Comparison of ENCODE assay signal across 11 cellular contexts in genomic region chr5:14184082-14184481, GRCh38. TPM values are rescaled to one million over a fixed set of nuclear protein-coding genes. Genes with fewer than 3 reads are reported as not detected.
A peak's percentile ranks its signal among the peaks of the same experiment; 100 is the strongest.
DNase-seq lines count a peak whose midpoint lies in the region; ATAC-seq and TF ChIP-seq lines count a peak whose summit lies in the region.
"Had no signal": no experiment of that assay in that cellular context is flagged by ENCODE, and none has a peak within 500 bp of the region (broad histone marks: within the 10 kb centered on the region; RNA-seq: fewer than 3 reads in every experiment).

No MANE protein-coding gene starts in this region.

- H3K4me3 ChIP-seq in adipocyte (ENCODE audit: low read length) (peak overlapping the region; percentile 75), fibroblast of mammary gland (ENCODE audit: control insufficient read depth, low read depth, low read length) (peak overlapping the region; percentile 8), upper lobe of right lung (no peak overlapping the region)
- H3K4me3 ChIP-seq: GM12878 had no signal

- in situ Hi-C loops in KBM-7 (cut with MboI; ENCODE audit: low pct_unique_long_range_greater_than_20kb, low sequenced_read_pairs), result no loop called here

- no peaks in the 10 kb centered on the region for H3K36me3 ChIP-seq in adipocyte (ENCODE audit: control insufficient read depth, insufficient read depth, low read length, severe bottlenecking)
- H3K36me3 ChIP-seq in upper lobe of right lung, result no peaks in the 10 kb centered on the region

- H3K27me3 ChIP-seq in adipocyte (replicated peaks; ENCODE audit: control insufficient read depth, insufficient read depth, low read length) (no peaks in the 10 kb centered on the region), upper lobe of right lung (no peaks in the 10 kb centered on the region)

- peaks cover 82% of the 10 kb centered on the region for H3K4me1 Mint-ChIP-seq in nephron progenitor cell
- H3K4me1 Mint-ChIP-seq: activated naive CD8-positive, alpha-beta T cell treated with anti-CD3 and anti-CD28 coated beads, Interleukin-2, amount 10 ng/mL, durations not matched to agents 7 days and 5 days had no signal

- TF ChIP-seq CTCF in fibroblast of mammary gland (conservative IDR thresholded peaks at IDR 0.05; ENCODE audit: control insufficient read depth, insufficient read depth, low read depth, low read length), result no peak
- TF ChIP-seq CTCF in nephron progenitor cell (IDR thresholded peaks at IDR 0.05), result no peak
- no peak for TF ChIP-seq CTCF in upper lobe of right lung (IDR thresholded peaks at IDR 0.05)

- no peaks in the 10 kb centered on the region for H3K36me3 Mint-ChIP-seq in nephron progenitor cell (ENCODE audit: low read depth)
- H3K36me3 Mint-ChIP-seq: activated naive CD8-positive, alpha-beta T cell treated with anti-CD3 and anti-CD28 coated beads, Interleukin-2, amount 10 ng/mL, durations not matched to agents 7 days and 5 days; natural killer cell had no signal

- peaks cover 78% of the 10 kb centered on the region for H3K4me1 ChIP-seq in adipocyte (ENCODE audit: control insufficient read depth, insufficient read depth, low read length)
- H3K4me1 ChIP-seq in upper lobe of right lung, result peaks cover 48% of the 10 kb centered on the region

- H3K27ac ChIP-seq in upper lobe of right lung, result peak overlapping the region; percentile 28

- DNase-seq in adipocyte (ENCODE audit: low read depth), result no peak
- no peak for DNase-seq in fibroblast of mammary gland (ENCODE audit: low read depth)
- no peak for DNase-seq in nephron progenitor cell
- DNase-seq in upper lobe of right lung, result no peak
- no peak for DNase-seq in KBM-7
- no peak for DNase-seq in globus pallidus (ENCODE audit: low spot score)
- DNase-seq: activated naive CD8-positive, alpha-beta T cell treated with anti-CD3 and anti-CD28 coated beads, Interleukin-2, amount 10 ng/mL, durations not matched to agents 7 days and 5 days; natural killer cell had no signal

- H3K9me3 ChIP-seq in adipocyte (ENCODE audit: control insufficient read depth, low read length), result no peaks in the 10 kb centered on the region
- H3K9me3 ChIP-seq in upper lobe of right lung, result no peaks in the 10 kb centered on the region

- no peaks in the 10 kb centered on the region for H3K27me3 Mint-ChIP-seq in nephron progenitor cell (ENCODE audit: low read depth, poor library complexity)

- peak overlapping the region; percentile 84 for H3K9ac ChIP-seq in adipocyte (ENCODE audit: low read length)

- peak overlapping the region; percentile 5 for H3K27ac Mint-ChIP-seq in nephron progenitor cell
- H3K27ac Mint-ChIP-seq: activated naive CD8-positive, alpha-beta T cell treated with anti-CD3 and anti-CD28 coated beads, Interleukin-2, amount 10 ng/mL, durations not matched to agents 7 days and 5 days; natural killer cell had no signal

- no peaks in the 10 kb centered on the region for H3K9me3 Mint-ChIP-seq in nephron progenitor cell
- H3K9me3 Mint-ChIP-seq: activated naive CD8-positive, alpha-beta T cell treated with anti-CD3 and anti-CD28 coated beads, Interleukin-2, amount 10 ng/mL, durations not matched to agents 7 days and 5 days; natural killer cell had no signal

- intact Hi-C loops in upper lobe of right lung (cut with DNase I), result no loop called here

- no peak overlapping the region for H3K4me3 Mint-ChIP-seq in nephron progenitor cell
- H3K4me3 Mint-ChIP-seq: activated naive CD8-positive, alpha-beta T cell treated with anti-CD3 and anti-CD28 coated beads, Interleukin-2, amount 10 ng/mL, durations not matched to agents 7 days and 5 days; natural killer cell had no signal

- no peak for ATAC-seq in upper lobe of right lung
- no peak for ATAC-seq in HG03457 (IDR thresholded peaks at IDR 0.05; ENCODE audit: unreplicated experiment)
- no peak for ATAC-seq in HG03442 (IDR thresholded peaks at IDR 0.05; ENCODE audit: unreplicated experiment)
- ATAC-seq: GM12878, natural killer cell had no signal

RNA-seq across cellular contexts. Expression of gene TRIO, which starts 40.9 kb away (rescaled TPM):
- 148 TPM for total RNA-seq in upper lobe of right lung
